ENCODE assay signal across 8 cellular contexts in genomic region chr10:72272689-72273409, GRCh38. TPM values are rescaled to one million over a fixed set of nuclear protein-coding genes. Genes with fewer than 3 reads are reported as not detected.
DNase-seq lines count a peak whose midpoint lies in the region; ATAC-seq and TF ChIP-seq lines count a peak whose summit lies in the region.

No MANE protein-coding gene starts in this region.

- no peaks in the 10 kb centered on the region for H3K27me3 Mint-ChIP-seq in central memory CD8-positive, alpha-beta T cell

- peaks cover 27% of the 10 kb centered on the region for H3K36me3 Mint-ChIP-seq in central memory CD8-positive, alpha-beta T cell (ENCODE audit: insufficient read depth)

- ATAC-seq in GM19455 (IDR thresholded peaks at IDR 0.05; ENCODE audit: unreplicated experiment) (peak; percentile 31), sciatic nerve (peak; percentile 72), HG03469 (IDR thresholded peaks at IDR 0.05; ENCODE audit: unreplicated experiment) (no peak)
- ATAC-seq in central memory CD8-positive, alpha-beta T cell (replicated peaks; ENCODE audit: extremely low read depth, poor library complexity, severe bottlenecking) = no peak

- H3K9me3 Mint-ChIP-seq in central memory CD8-positive, alpha-beta T cell = no peaks in the 10 kb centered on the region

- H3K4me3 Mint-ChIP-seq in central memory CD8-positive, alpha-beta T cell = peak overlapping the region; percentile 99

- intact Hi-C loops in sciatic nerve (cut with DNase I) = no loop called here

- no peak for TF ChIP-seq CTCF in LNCaP clone FGC (IDR thresholded peaks at IDR 0.05; ENCODE audit: control insufficient read depth, extremely low read depth, insufficient read depth)

- peak overlapping the region; percentile 97 for H3K4me3 ChIP-seq in LNCaP clone FGC (ENCODE audit: low read depth, low read length)

- H3K27ac Mint-ChIP-seq in central memory CD8-positive, alpha-beta T cell (ENCODE audit: low read depth) = peak overlapping the region; percentile 97

- H3K4me1 Mint-ChIP-seq in central memory CD8-positive, alpha-beta T cell = peaks cover 39% of the 10 kb centered on the region

- DNase-seq in DMS153 (lab: John Stamatoyannopoulos, UW) (peak; percentile 85), LNCaP clone FGC (ENCODE audit: low read depth) (peak; percentile 81), SK-N-DZ (ENCODE audit: low spot score) (peak; percentile 90), iPS-NIHi7 (ENCODE audit: extremely low spot score) (peak; percentile 86), sciatic nerve (ENCODE audit: low spot score) (peak; percentile 93)
- DNase-seq in central memory CD8-positive, alpha-beta T cell (ENCODE audit: low spot score in 2 of 2) = no peak

RNA-seq across cellular contexts. Expression of gene DDIT4, which starts 0.9 kb away (rescaled TPM):
- 50.3 and 61.1 TPM in 2 replicates for polyA plus RNA-seq in SK-N-DZ (2014; cell fraction: cytosol; rRNA removed)
- 30.1 and 38.3 TPM in 2 replicates for polyA plus RNA-seq in SK-N-DZ (2014; cell fraction: nucleus; rRNA removed)
- total RNA-seq in sciatic nerve = 232 TPM

RNA-seq across cellular contexts. Expression of gene ASCC1, which starts 56.8 kb away (rescaled TPM):
- polyA plus RNA-seq in SK-N-DZ (2014; cell fraction: cytosol; rRNA removed) = 39.5 and 50.1 TPM in 2 replicates
- polyA plus RNA-seq in SK-N-DZ (2014; cell fraction: nucleus; rRNA removed) = 23.2 and 23.7 TPM in 2 replicates
- total RNA-seq in sciatic nerve = 37.4 TPM

RNA-seq across cellular contexts. Expression of gene ANAPC16, which starts 57.0 kb away (rescaled TPM):
- polyA plus RNA-seq in SK-N-DZ (2014; cell fraction: cytosol; rRNA removed) = 96.1 and 104 TPM in 2 replicates
- 51.8 and 51.9 TPM in 2 replicates for polyA plus RNA-seq in SK-N-DZ (2014; cell fraction: nucleus; rRNA removed)
- total RNA-seq in sciatic nerve = 76.1 TPM

Comparison
In these comparisons a context has a peak if more than half of its experiments do, and no peak if none do; other contexts are left out.
1. DNase-seq: peak in DMS153 (single experiment), LNCaP clone FGC (single experiment), SK-N-DZ (single experiment), iPS-NIHi7 (single experiment) and sciatic nerve (single experiment); none in central memory CD8-positive, alpha-beta T cell (0 of 2).
2. ATAC-seq: peak in GM19455 (single experiment) and sciatic nerve (single experiment); none in central memory CD8-positive, alpha-beta T cell (single experiment) and HG03469 (single experiment).